In the genomic region with DNA sequence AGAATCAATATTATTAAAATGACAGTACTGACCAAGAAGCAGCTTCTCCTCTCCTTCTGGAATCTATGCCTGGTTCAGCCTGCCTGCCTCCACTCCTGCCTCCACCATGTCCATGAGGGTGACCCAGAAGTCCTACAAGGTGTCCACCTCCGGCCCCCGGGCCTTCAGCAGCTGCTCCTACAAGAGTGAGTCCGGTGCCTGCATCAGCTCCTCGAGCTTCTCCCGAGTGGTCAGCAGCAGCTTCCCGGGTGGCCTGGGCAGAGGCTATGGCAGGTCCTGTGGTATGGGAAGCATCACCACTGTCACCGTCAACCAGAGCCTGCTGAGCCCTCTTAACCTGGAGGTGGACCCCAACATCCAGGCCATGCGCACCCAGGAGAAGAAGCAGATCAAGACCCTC, we compare ENCODE assay signal across 19 cellular contexts.
DNase-seq lines count a peak whose midpoint lies in the region; TF ChIP-seq lines count a peak whose summit lies in the region.
"Had no signal": no experiment of that assay in that cellular context is flagged by ENCODE, and none has a peak within 500 bp of the region (broad histone marks: within the 10 kb centered on the region; RNA-seq: fewer than 3 reads in every experiment).

No MANE protein-coding gene starts in this region.

- no peaks in the 10 kb centered on the region for H3K36me3 ChIP-seq in sigmoid colon
- no peaks in the 10 kb centered on the region for H3K36me3 ChIP-seq in mesendoderm (ENCODE audit: control insufficient read depth, insufficient read depth, low read length)

- no peak for TF ChIP-seq EP300 in sigmoid colon (IDR thresholded peaks at IDR 0.05)

- intact Hi-C loops in sigmoid colon (cut with DNase I) = no loop called here

- DNase-seq in activated gamma-delta T cell treated with Interleukin-2 at 50 U/mL for 16 hours (peak; percentile 4), activated gamma-delta T cell (lab: John Stamatoyannopoulos, UW) (no peak), T-helper 9 cell (peak; percentile 0), sigmoid colon (peak; percentile 54), glomerular visceral epithelial cell (ENCODE audit: extremely low spot score) (no peak), mesendoderm (no peak)
- DNase-seq: 8988T; ACHN; AML-193; C1 segment of cervical spinal cord; Caco-2; CD4-positive, CD25-positive, alpha-beta regulatory T cell; CD8-positive, alpha-beta T cell; DMS153; DND-41; GM23248; H7; HCEC 1CT had no signal

- H3K4me3 ChIP-seq in sigmoid colon (no peak overlapping the region), mesendoderm (ENCODE audit: low read length) (no peak overlapping the region)
- H3K4me3 ChIP-seq: A549, GM23248 had no signal

- H2BK5ac ChIP-seq in mesendoderm (ENCODE audit: low read length) = no peak overlapping the region

- H3K4me1 ChIP-seq in sigmoid colon (no peaks in the 10 kb centered on the region), mesendoderm (ENCODE audit: control insufficient read depth, low read depth, low read length) (no peaks in the 10 kb centered on the region)
- H3K4me1 ChIP-seq: A549, Caco-2 had no signal

- H3K27me3 ChIP-seq in sigmoid colon (no peaks in the 10 kb centered on the region), mesendoderm (ENCODE audit: insufficient read depth, low read length, poor library complexity) (no peaks in the 10 kb centered on the region)

- H3K27ac ChIP-seq in sigmoid colon (no peak overlapping the region), mesendoderm (ENCODE audit: low read depth, low read length) (no peak overlapping the region)
- H3K27ac ChIP-seq: A549, GM23248 had no signal

- no peak overlapping the region for H3K4me2 ChIP-seq in mesendoderm (ENCODE audit: low read length)
- H3K4me2 ChIP-seq: A549 had no signal

- no peak overlapping the region for H2BK120ac ChIP-seq in mesendoderm (ENCODE audit: low read depth, low read length)

- WGBS in sigmoid colon, 2 donors = 92 to 93% methylated on average over 8 of the region's 8 CpGs
- no CpG with 5 or more reads among the region's 8 CpGs for WGBS in mesendoderm (ENCODE audit: extremely low coverage, insufficient coverage, low lambda C conversion rate)

- H2AK5ac ChIP-seq in mesendoderm (ENCODE audit: low read length) = no peak overlapping the region

- no peaks in the 10 kb centered on the region for H3K79me2 ChIP-seq in mesendoderm (ENCODE audit: control insufficient read depth, insufficient read depth, low read length)

- H4K8ac ChIP-seq in mesendoderm (ENCODE audit: low read depth, low read length) = no peak overlapping the region

- H4K5ac ChIP-seq in mesendoderm (ENCODE audit: low read length) = no peak overlapping the region

- H2BK15ac ChIP-seq in mesendoderm (replicated peaks; ENCODE audit: low read depth) = no peak overlapping the region

- TF ChIP-seq POLR2A in sigmoid colon (IDR thresholded peaks at IDR 0.05) = no peak

- no peak overlapping the region for H3K4ac ChIP-seq in mesendoderm (ENCODE audit: low read depth, low read length)

- no peak for TF ChIP-seq CTCF in sigmoid colon (IDR thresholded peaks at IDR 0.05)

- no peaks in the 10 kb centered on the region for H3K79me1 ChIP-seq in mesendoderm (ENCODE audit: low read length)

- no peak overlapping the region for H3K23ac ChIP-seq in mesendoderm (ENCODE audit: low read length)

- H3K9me3 ChIP-seq in sigmoid colon = no peaks in the 10 kb centered on the region
- H3K9me3 ChIP-seq: A549, Caco-2 had no signal

- H3K9ac ChIP-seq in mesendoderm (ENCODE audit: low read length) = no peak overlapping the region
- H3K9ac ChIP-seq: GM23248 had no signal

- H3K18ac ChIP-seq in mesendoderm (ENCODE audit: low read length) = no peak overlapping the region

- H3K56ac ChIP-seq in mesendoderm (ENCODE audit: low read length) = no peak overlapping the region

Comparison
In these comparisons a context has a peak if more than half of its experiments do, and no peak if none do; other contexts are left out.
1. DNase-seq: peak in activated gamma-delta T cell treated with Interleukin-2 at 50 U/mL for 16 hours (single experiment), T-helper 9 cell (single experiment) and sigmoid colon (single experiment); none in activated gamma-delta T cell (single experiment), glomerular visceral epithelial cell (single experiment) and mesendoderm (single experiment).